Comparison of ENCODE assay signal across 21 cellular contexts in the genomic region with DNA sequence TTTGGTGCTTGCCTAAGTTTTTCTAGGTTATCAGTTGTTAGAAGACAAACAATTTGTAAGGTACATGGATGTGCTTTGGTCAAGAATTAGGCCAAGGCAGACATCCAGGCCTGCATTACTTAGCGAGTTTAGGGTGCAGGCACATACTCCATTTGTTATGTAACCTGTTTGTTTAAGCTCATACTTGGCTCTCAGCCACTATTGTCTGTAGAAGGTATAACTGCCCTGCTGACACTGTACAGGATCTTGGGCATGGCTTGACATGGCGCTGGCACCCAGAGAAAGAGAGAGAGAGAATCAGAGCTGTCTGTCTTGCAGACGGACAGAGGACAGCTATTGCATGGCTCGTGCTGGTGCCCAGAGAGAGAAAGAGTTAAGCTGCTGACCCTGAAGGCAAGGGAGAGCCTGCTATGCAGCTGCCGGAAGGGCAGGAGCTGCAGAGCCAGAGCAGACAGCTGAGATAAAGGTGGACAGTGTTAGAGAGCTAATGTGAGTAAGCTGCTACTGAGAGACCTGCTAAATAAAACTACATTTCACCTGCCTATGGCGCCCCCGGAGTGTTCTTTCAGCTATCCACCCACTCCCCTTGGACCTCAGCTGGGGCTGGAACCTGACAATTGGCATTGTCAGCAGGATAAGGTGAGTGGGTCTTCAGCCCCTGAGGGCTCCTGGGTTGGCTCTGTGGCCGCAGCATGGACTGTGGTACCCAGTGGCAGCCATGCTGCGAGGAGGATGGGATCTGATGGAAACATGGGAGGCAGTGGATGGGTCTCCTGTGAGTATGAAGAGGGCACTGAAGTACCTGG.
"Had no signal": no experiment of that assay in that cellular context is flagged by ENCODE, and none has a peak within 500 bp of the region (broad histone marks: within the 10 kb centered on the region; RNA-seq: fewer than 3 reads in every experiment).

No MANE protein-coding gene starts in this region.

- H3K36me3 ChIP-seq: right atrium auricular region had no signal

- H3K9me3 Mint-ChIP-seq: central memory CD8-positive, alpha-beta T cell; dendritic cell treated with granulocyte-macrophage colony-stimulating factor and Interleukin-4, amounts not matched to agents 40 ng/mL and 50 ng/mL, for 4 days had no signal

- H3K27ac ChIP-seq: body of pancreas, right atrium auricular region, skin epidermis, tibial nerve had no signal

- H3K4me3 ChIP-seq: body of pancreas, right atrium auricular region, skin epidermis, tibial nerve had no signal

- DNase-seq: activated CD4-positive, alpha-beta T cell treated with anti-CD3 and anti-CD28 coated beads, Interleukin-2, amount 50 U/mL, for 1 hour; activated CD8-positive, alpha-beta memory T cell treated with anti-CD3 and anti-CD28 coated beads for 24 hours; activated gamma-delta T cell treated with Interleukin-2 at 50 U/mL for 16 hours; amniotic stem cell; body of pancreas; effector memory CD4-positive, alpha-beta T cell; foreskin melanocyte; head of caudate nucleus; naive B cell; occipital lobe; stimulated activated CD4-positive, alpha-beta T cell treated with anti-CD3 and anti-CD28 coated beads, Interleukin-4, amount 100 ng/mL, for 24 hours; stimulated activated naive CD4-positive, alpha-beta T cell treated with Interleukin-2 at 50 U/mL for 16 hours; substantia nigra had no signal

- H3K4me3 Mint-ChIP-seq: activated naive CD8-positive, alpha-beta T cell; central memory CD8-positive, alpha-beta T cell; dendritic cell treated with granulocyte-macrophage colony-stimulating factor and Interleukin-4, amounts not matched to agents 40 ng/mL and 50 ng/mL, for 4 days; naive B cell had no signal

- H3K27ac Mint-ChIP-seq: activated naive CD8-positive, alpha-beta T cell; dendritic cell treated with granulocyte-macrophage colony-stimulating factor and Interleukin-4, amounts not matched to agents 40 ng/mL and 50 ng/mL, for 4 days; naive B cell; progenitor cell of endocrine pancreas had no signal

- H3K27me3 ChIP-seq: body of pancreas, right atrium auricular region, tibial nerve had no signal

- H3K4me1 ChIP-seq: body of pancreas, right atrium auricular region, tibial nerve had no signal

- H3K27me3 Mint-ChIP-seq: activated naive CD8-positive, alpha-beta T cell; dendritic cell treated with granulocyte-macrophage colony-stimulating factor and Interleukin-4, amounts not matched to agents 40 ng/mL and 50 ng/mL, for 4 days; progenitor cell of endocrine pancreas had no signal

- ATAC-seq: body of pancreas, left lobe of liver had no signal

- H3K4me1 Mint-ChIP-seq: central memory CD8-positive, alpha-beta T cell; naive B cell had no signal

- H3K9me3 ChIP-seq: body of pancreas, right atrium auricular region had no signal

- H3K36me3 Mint-ChIP-seq: naive B cell had no signal
